In genomic region chr1:218823291-218823900, GRCh38 we compare ENCODE assay signal across 14 cellular contexts.
DNase-seq lines count a peak whose midpoint lies in the region; ATAC-seq, FAIRE-seq and TF ChIP-seq lines count a peak whose summit lies in the region.
"Had no signal": no experiment of that assay in that cellular context is flagged by ENCODE, and none has a peak within 500 bp of the region (broad histone marks: within the 10 kb centered on the region; RNA-seq: fewer than 3 reads in every experiment).

No MANE protein-coding gene starts in this region.

- in situ Hi-C loops in mammary epithelial cell (cut with MboI; ENCODE audit: low sequenced_read_pairs in 2 of 2), result no loop called here

- intact Hi-C loops in mammary epithelial cell (cut with micrococcal nuclease), result no loop called here

- H3K4me1 ChIP-seq in mammary epithelial cell (ENCODE audit: insufficient read depth, low read length), result peaks cover 9% of the 10 kb centered on the region

- H3K79me2 ChIP-seq in mammary epithelial cell (ENCODE audit: insufficient read depth, low read length), result no peaks in the 10 kb centered on the region

- peak; percentile 63 for DNase-seq in mammary epithelial cell
- peak; percentile 100 for DNase-seq in renal cortical epithelial cell (ENCODE audit: low read depth)
- DNase-seq in frontal cortex (ENCODE audit: low spot score in 2 of 2), result no peak
- no peak for DNase-seq in NCI-H1436 (lab: John Stamatoyannopoulos, UW)
- DNase-seq: activated naive CD4-positive, alpha-beta T cell treated with Interleukin-2 at 50 U/mL for 16 hours; DMS79; NCI-H1694; PC-9 had no signal

- 30% methylated on average over 3 of the region's 4 CpGs for WGBS in mammary epithelial cell (ENCODE audit: low coverage, missing lambda C conversion rate)

- no peaks in the 10 kb centered on the region for H4K20me1 ChIP-seq in mammary epithelial cell (ENCODE audit: insufficient read depth, low read length)

- no peaks in the 10 kb centered on the region for H3K36me3 ChIP-seq in mammary epithelial cell (ENCODE audit: insufficient read depth, low read length)

- BruUV-seq in mammary epithelial cell (replicated peaks; lab: Mats Ljungman, UMichigan), result no TSS peak

- no peaks in the 10 kb centered on the region for H3K27me3 ChIP-seq in mammary epithelial cell (ENCODE audit: insufficient read depth, low read length)

- H3K4me3 ChIP-seq in mammary epithelial cell (replicated peaks in 1 of 3; ENCODE audit: insufficient read depth in 1 of 3, low read depth in 2 of 3, low read length in 3 of 3), result no peak overlapping the region
- H3K4me3 ChIP-seq: PC-9 had no signal

- H2AFZ ChIP-seq in mammary epithelial cell (ENCODE audit: low read depth, low read length), result peak overlapping the region; percentile 75
- H2AFZ ChIP-seq: PC-9 had no signal

- no peak for FAIRE-seq in frontal cortex (lab: Jason Lieb, UNC)
- FAIRE-seq: endothelial cell of umbilical vein had no signal

- no peak overlapping the region for H3K27ac ChIP-seq in mammary epithelial cell (ENCODE audit: insufficient read depth, low read depth, low read length)
- H3K27ac ChIP-seq: PC-9 had no signal

- peak overlapping the region; percentile 13 for H3K4me2 ChIP-seq in mammary epithelial cell (ENCODE audit: insufficient read depth, low read depth, low read length)
- H3K4me2 ChIP-seq: PC-9 had no signal

- H3K9ac ChIP-seq in mammary epithelial cell (ENCODE audit: insufficient read depth, low read length), result no peak overlapping the region

- H3K9me3 ChIP-seq in mammary epithelial cell (replicated peaks; ENCODE audit: insufficient read depth, low read length), result no peaks in the 10 kb centered on the region

- TF ChIP-seq CTCF in mammary epithelial cell (conservative IDR thresholded peaks at IDR 0.05 in 1 of 2, IDR thresholded peaks at IDR 0.05 in 1 of 2; ENCODE audit: extremely low read depth in 1 of 2, insufficient read depth in 1 of 2, low read depth in 1 of 2, low read length in 2 of 2), result no peak

- CTCF ChIA-PET in mammary epithelial cell (lab: Charles Lee; ENCODE audit: low non-redundant PET), result no interaction called here

- dilution Hi-C loops in mammary epithelial cell (cut with HindIII; ENCODE audit: low sequenced_read_pairs), result no loop called here

- ATAC-seq in GM18858 (IDR thresholded peaks at IDR 0.05; ENCODE audit: unreplicated experiment) (peak; percentile 63), HG03139 (IDR thresholded peaks at IDR 0.05; ENCODE audit: unreplicated experiment) (peak; percentile 85), GM21526 (IDR thresholded peaks at IDR 0.05; ENCODE audit: low FRiP score, unreplicated experiment) (no peak), HG02642 (IDR thresholded peaks at IDR 0.05; ENCODE audit: poor library complexity, unreplicated experiment) (no peak)
- ATAC-seq: WTC11 had no signal

Comparison
In these comparisons a context has a peak if more than half of its experiments do, and no peak if none do; other contexts are left out.
1. ATAC-seq: peak in GM18858 (single experiment) and HG03139 (single experiment); none in GM21526 (single experiment) and HG02642 (single experiment).
2. DNase-seq: peak in mammary epithelial cell (single experiment) and renal cortical epithelial cell (single experiment); none in frontal cortex (0 of 2) and NCI-H1436 (single experiment).